1 cellular context compared by ENCODE assay signal in genomic region chr14:38207830-38208815, GRCh38.
TF ChIP-seq lines count a peak whose summit lies in the region.

Gene SSTR1 (plus strand): TSS chr14:38207904. CDS start chr14:38209390, 1,486 bp downstream.

TF ChIP-seq in H1, 55 proteins besides CTCF, POLR2A, EP300 and RAD21 (continued from another document):
- no peak for TF ChIP-seq CHD7 (IDR thresholded peaks at IDR 0.05; ENCODE audit: insufficient replicate concordance, low read length)
- TF ChIP-seq SP4 (IDR thresholded peaks at IDR 0.05; ENCODE audit: low read length), result peak; percentile 46; the same call in 1 of the 2 replicates
- no peak for TF ChIP-seq FOSL1 (IDR thresholded peaks at IDR 0.05; ENCODE audit: insufficient read depth, low read depth, low read length)
- TF ChIP-seq KDM1A (IDR thresholded peaks at IDR 0.05; ENCODE audit: borderline replicate concordance, low read length), result no peak
- 0 out of 2 replicates have a peak, but pooled peaks have one; percentile 3 for TF ChIP-seq TEAD4 (IDR thresholded peaks at IDR 0.05; ENCODE audit: low read depth, low read length)
- no peak for TF ChIP-seq CEBPB (IDR thresholded peaks at IDR 0.05; ENCODE audit: low read depth, low read length)
- peak; percentile 79 for TF ChIP-seq USF2 (IDR thresholded peaks at IDR 0.05; ENCODE audit: low read length)
- TF ChIP-seq POLR2AphosphoS5 (IDR thresholded peaks at IDR 0.05; ENCODE audit: low read depth, low read length), result peak; percentile 81; the same call in 1 of the 2 replicates
- TF ChIP-seq CBX8 (IDR thresholded peaks at IDR 0.05; ENCODE audit: borderline replicate concordance, low read depth, low read length), result no peak
- TF ChIP-seq CHD2 (IDR thresholded peaks at IDR 0.05; ENCODE audit: low read length), result peak; percentile 5; the same call in 1 of the 2 replicates
- peak; percentile 38; the same call in 1 of the 2 replicates for TF ChIP-seq E2F6 (IDR thresholded peaks at IDR 0.05)
- TF ChIP-seq NANOG (IDR thresholded peaks at IDR 0.05; ENCODE audit: insufficient read depth, low read depth, low read length, poor library complexity, severe bottlenecking), result no peak
- TF ChIP-seq TAF1 (IDR thresholded peaks at IDR 0.05; ENCODE audit: low read depth, low read length), result 0 out of 2 replicates have a peak, but pooled peaks have one; percentile 23
- TF ChIP-seq RNF2 (IDR thresholded peaks at IDR 0.05; ENCODE audit: borderline replicate concordance, low read depth, low read length, missing control alignments, poor library complexity, severe bottlenecking), result peak; percentile 46
- peak; percentile 85 for TF ChIP-seq SUZ12 (IDR thresholded peaks at IDR 0.05; ENCODE audit: low read length)
- no peak for TF ChIP-seq CTBP2 (IDR thresholded peaks at IDR 0.05; ENCODE audit: borderline replicate concordance, insufficient read depth, insufficient read length, low read length)
